Comparison of ENCODE assay signal across 7 cellular contexts in the genomic region with DNA sequence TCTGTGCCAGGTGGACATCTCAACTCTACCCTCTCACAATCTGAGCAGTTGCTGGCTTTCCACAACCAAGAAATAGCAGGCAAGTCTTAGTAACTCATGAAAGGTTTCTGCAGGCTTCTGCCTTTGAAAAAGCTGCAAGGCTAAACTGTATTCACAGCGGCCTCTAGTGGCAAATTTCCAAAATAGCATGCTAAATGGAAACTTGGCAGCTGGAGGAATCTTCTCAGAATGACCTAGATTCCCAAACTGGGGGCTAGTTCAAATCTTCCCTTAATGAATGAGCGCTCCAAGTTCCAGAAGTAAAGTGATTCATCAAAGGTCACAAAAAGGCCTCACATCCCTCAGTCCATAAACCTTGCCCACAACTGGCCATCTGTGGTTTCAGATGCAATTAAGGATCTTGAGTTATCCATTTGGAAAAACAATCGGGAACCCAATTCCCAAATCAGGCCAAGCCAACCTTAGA. TPM values are rescaled to one million over a fixed set of nuclear protein-coding genes. Genes with fewer than 3 reads are reported as not detected.
DNase-seq lines count a peak whose midpoint lies in the region; TF ChIP-seq lines count a peak whose summit lies in the region.

No MANE protein-coding gene starts in this region.

- POLR2A ChIA-PET in MCF 10A (lab: Yijun Ruan, JAX): interaction anchor here (0.8 to 2.8 kb wide), 2 partner anchors 23 to 167 kb away, joined by 4 to 18 read pairs; a partner anchor contains a TSS

- no peak overlapping the region for H3K4me3 Mint-ChIP-seq in MCF 10A (ENCODE audit: unreplicated experiment)

- no peak overlapping the region for H3K27ac Mint-ChIP-seq in MCF 10A (ENCODE audit: low read depth, unreplicated experiment)

- intact Hi-C loops in MCF 10A (cut with micrococcal nuclease): loop anchor here (1.0 kb wide), 2 partner anchors 85 to 167 kb away; no protein-coding TSS in a partner anchor

- no peaks in the 10 kb centered on the region for H3K9me3 Mint-ChIP-seq in MCF 10A (ENCODE audit: unreplicated experiment)

- H3K36me3 Mint-ChIP-seq in MCF 10A (ENCODE audit: insufficient read depth, unreplicated experiment): peaks cover 29% of the 10 kb centered on the region

- TF ChIP-seq CTCF in MCF 10A (IDR thresholded peaks at IDR 0.05; ENCODE audit: unreplicated experiment): peak; percentile 83

- peak; percentile 86 for DNase-seq in EH (ENCODE audit: low read depth)
- peak; percentile 37 for DNase-seq in HuH-7 (ENCODE audit: low spot score)
- DNase-seq in OCI-M1 (lab: John Stamatoyannopoulos, UW): peak; percentile 87
- DNase-seq in MCF 10A (ENCODE audit: unreplicated experiment): peak; percentile 74
- DNase-seq in inferior parietal cortex (ENCODE audit: extremely low spot score): peak; percentile 94
- peak; percentile 6 for DNase-seq in stimulated activated naive CD4-positive, alpha-beta T cell treated with Interleukin-2 at 50 U/mL for 16 hours (lab: John Stamatoyannopoulos, UW)
- no peak for DNase-seq in 8988T

- no peaks in the 10 kb centered on the region for H3K27me3 Mint-ChIP-seq in MCF 10A (ENCODE audit: insufficient read depth, unreplicated experiment)

- peaks cover 17% of the 10 kb centered on the region for H3K4me1 Mint-ChIP-seq in MCF 10A (ENCODE audit: insufficient read depth, unreplicated experiment)

- CTCF ChIA-PET in MCF 10A (lab: Yijun Ruan, JAX): interaction anchor here (0.8 to 5.2 kb wide), 18 partner anchors 10 to 719 kb away, joined by 3 to 64 read pairs (median 4); no protein-coding TSS in a partner anchor

- no TSS peak for BruUV-seq in MCF 10A (replicated peaks; lab: Mats Ljungman, UMichigan)

RNA-seq across cellular contexts. Expression of a gene that starts 11.9 kb away (rescaled TPM):
- not detected in 2 replicates for total RNA-seq in MCF 10A (2022)

RNA-seq across cellular contexts. Expression of a gene that starts 23.4 kb away (rescaled TPM):
- 53.6 and 54.9 TPM in 2 replicates for total RNA-seq in MCF 10A (2022)

RNA-seq across cellular contexts. Expression of a gene that starts 34.6 kb away (rescaled TPM):
- 36.9 and 43.1 TPM in 2 replicates for total RNA-seq in MCF 10A (2022)
